25 cellular contexts compared by ENCODE assay signal in genomic region chr2:60608679-60609078, GRCh38. TPM values are rescaled to one million over a fixed set of nuclear protein-coding genes. Genes with fewer than 3 reads are reported as not detected.
DNase-seq lines count a peak whose midpoint lies in the region; ATAC-seq and TF ChIP-seq lines count a peak whose summit lies in the region.
"Had no signal": no experiment of that assay in that cellular context is flagged by ENCODE, and none has a peak within 500 bp of the region (broad histone marks: within the 10 kb centered on the region; RNA-seq: fewer than 3 reads in every experiment).

No MANE protein-coding gene starts in this region.

- H3K9me3 Mint-ChIP-seq in HFFc6 (no peaks in the 10 kb centered on the region), chondrocyte (ENCODE audit: low read depth) (no peaks in the 10 kb centered on the region)
- H3K9me3 Mint-ChIP-seq: CD8-positive, alpha-beta T cell had no signal

- H3K36me3 Mint-ChIP-seq in HFFc6 (ENCODE audit: low read depth) (no peaks in the 10 kb centered on the region), chondrocyte (ENCODE audit: low read depth) (no peaks in the 10 kb centered on the region)
- H3K36me3 Mint-ChIP-seq: CD8-positive, alpha-beta T cell had no signal

- no peak for TF ChIP-seq CTCF in HFFc6 (IDR thresholded peaks at IDR 0.05)
- no peak for TF ChIP-seq CTCF in choroid plexus epithelial cell (conservative IDR thresholded peaks at IDR 0.05; ENCODE audit: low read depth, low read length)
- TF ChIP-seq CTCF in chondrocyte (IDR thresholded peaks at IDR 0.05): no peak

- peak; percentile 5 for DNase-seq in HFFc6
- peak; percentile 44 for DNase-seq in choroid plexus epithelial cell (ENCODE audit: low read depth)
- DNase-seq in fibroblast of the conjunctiva (ENCODE audit: low read depth): peak; percentile 3
- DNase-seq in renal cortical epithelial cell (ENCODE audit: low read depth): peak; percentile 1
- DNase-seq in chondrocyte (ENCODE audit: low spot score): no peak
- DNase-seq in NCI-H1105 treated with DMSO at 0.1 percent for 48 hours (lab: John Stamatoyannopoulos, UW): no peak
- DNase-seq: 8988T; AML-193; C1 segment of cervical spinal cord; Calu3; CD8-positive, alpha-beta T cell; DMS153; H7; KG1; NCI-H1092 treated with DMSO at 0.1 percent for 48 hours; NCI-H146; NCI-H2029; NCI-H226; NCI-H524; NCI-H774; NK-92 treated with Interleukin-12 subunit alpha and Interleukin-12 subunit beta, amount 100 ng/mL, for 24 hours had no signal

- peaks cover 6% of the 10 kb centered on the region for H3K27me3 Mint-ChIP-seq in HFFc6 (ENCODE audit: insufficient read depth)
- peaks cover 6% of the 10 kb centered on the region for H3K27me3 Mint-ChIP-seq in chondrocyte (ENCODE audit: low read depth)

- H3K4me1 Mint-ChIP-seq in HFFc6 (ENCODE audit: low read depth): no peaks in the 10 kb centered on the region
- peaks cover 7% of the 10 kb centered on the region for H3K4me1 Mint-ChIP-seq in chondrocyte (ENCODE audit: low read depth)

- H3K27ac Mint-ChIP-seq in HFFc6: no peak overlapping the region
- H3K27ac Mint-ChIP-seq in chondrocyte (ENCODE audit: unreplicated experiment): no peak overlapping the region
- H3K27ac Mint-ChIP-seq: CD8-positive, alpha-beta T cell had no signal

- H3K4me3 Mint-ChIP-seq in HFFc6 (no peak overlapping the region), chondrocyte (ENCODE audit: unreplicated experiment) (no peak overlapping the region)
- H3K4me3 Mint-ChIP-seq: CD8-positive, alpha-beta T cell had no signal

- no peak overlapping the region for H3K4me3 ChIP-seq in choroid plexus epithelial cell (ENCODE audit: low read depth, low read length)

- ATAC-seq in HG03135 (IDR thresholded peaks at IDR 0.05; ENCODE audit: unreplicated experiment): no peak
- ATAC-seq in HG03280 (IDR thresholded peaks at IDR 0.05; ENCODE audit: unreplicated experiment): no peak
- ATAC-seq: CD8-positive, alpha-beta T cell; Panc1; SK-N-SH treated with all-trans-retinoic acid at 6 μM for 48 hours had no signal

RNA-seq across cellular contexts. Expression of gene BCL11A, which starts 55.2 kb away (rescaled TPM):
- 1 to 10 TPM; 1.1 to 3.0 (median 1.9) TPM for total RNA-seq in HFFc6 (2021; fragmentation: NEBNext Ultra II Directional; extraction: Animal tissue kit (Norgen Biotek cat#: 25700))
- total RNA-seq in renal cortical epithelial cell (0.80 and 1.0 TPM in 2 replicates), chondrocyte (11.1 to 15.4 TPM (median 13.4 TPM) in 3 replicates)

Comparison
In these comparisons a context has a peak if more than half of its experiments do, and no peak if none do; other contexts are left out.
1. DNase-seq: peak in HFFc6 (single experiment), choroid plexus epithelial cell (single experiment), fibroblast of the conjunctiva (single experiment) and renal cortical epithelial cell (single experiment); none in chondrocyte (single experiment) and NCI-H1105 treated with DMSO at 0.1 percent for 48 hours (single experiment).